Comparison of ENCODE assay signal across 14 cellular contexts in genomic region chr2:28401411-28401810, GRCh38. TPM values are rescaled to one million over a fixed set of nuclear protein-coding genes. Genes with fewer than 3 reads are reported as not detected.
A peak's percentile ranks its signal among the peaks of the same experiment; 100 is the strongest.
DNase-seq lines count a peak whose midpoint lies in the region; ATAC-seq and TF ChIP-seq lines count a peak whose summit lies in the region.
"Had no signal": no experiment of that assay in that cellular context is flagged by ENCODE, and none has a peak within 500 bp of the region (broad histone marks: within the 10 kb centered on the region; RNA-seq: fewer than 3 reads in every experiment).

No MANE protein-coding gene starts in this region.

- H3K36me3 Mint-ChIP-seq in activated T-cell treated with anti-CD3 and anti-CD28 coated beads, Interleukin-2, amount 50 U/mL, for 24 hours (ENCODE audit: low read depth): no peaks in the 10 kb centered on the region
- H3K36me3 Mint-ChIP-seq in activated CD4-positive, alpha-beta memory T cell treated with anti-CD3 and anti-CD28 coated beads, Interleukin-2, amount 10 ng/mL, durations not matched to agents 7 days and 5 days (ENCODE audit: low read depth): peaks cover 60% of the 10 kb centered on the region

- H3K9me3 Mint-ChIP-seq in activated T-cell treated with anti-CD3 and anti-CD28 coated beads, Interleukin-2, amount 50 U/mL, for 24 hours: no peaks in the 10 kb centered on the region
- H3K9me3 Mint-ChIP-seq in activated CD4-positive, alpha-beta memory T cell treated with anti-CD3 and anti-CD28 coated beads, Interleukin-2, amount 10 ng/mL, durations not matched to agents 7 days and 5 days: no peaks in the 10 kb centered on the region
- H3K9me3 Mint-ChIP-seq: activated CD8-positive, alpha-beta T cell treated with anti-CD3 and anti-CD28 coated beads for 36 hours; T-helper 2 cell treated with Interferon-gamma antibody and Interleukin-4, amounts not matched to agents 5 μg/mL and 100 μg/mL, for 36 hours had no signal

- H2AFZ ChIP-seq in hepatocyte: no peak overlapping the region

- peaks cover 98% of the 10 kb centered on the region for H4K20me1 ChIP-seq in hepatocyte (ENCODE audit: insufficient read depth, poor library complexity, severe bottlenecking)

- H3K4me2 ChIP-seq in hepatocyte: peak overlapping the region; percentile 71

- WGBS in hepatocyte (ENCODE audit: low lambda C conversion rate, missing lambda C conversion rate): 68% methylated on average over 4 of the region's 4 CpGs

- intact Hi-C loops in mucosa of descending colon (cut with DNase I, micrococcal nuclease): no loop called here

- peaks cover 98% of the 10 kb centered on the region for H3K79me2 ChIP-seq in hepatocyte

- no peak for ATAC-seq in mucosa of descending colon
- ATAC-seq: activated CD8-positive, alpha-beta T cell treated with anti-CD3 and anti-CD28 coated beads for 36 hours had no signal

- H3K27me3 Mint-ChIP-seq in activated T-cell treated with anti-CD3 and anti-CD28 coated beads, Interleukin-2, amount 50 U/mL, for 24 hours: no peaks in the 10 kb centered on the region
- H3K27me3 Mint-ChIP-seq in activated CD4-positive, alpha-beta memory T cell treated with anti-CD3 and anti-CD28 coated beads, Interleukin-2, amount 10 ng/mL, durations not matched to agents 7 days and 5 days: no peaks in the 10 kb centered on the region
- H3K27me3 Mint-ChIP-seq: activated CD8-positive, alpha-beta T cell treated with anti-CD3 and anti-CD28 coated beads for 36 hours had no signal

- H3K4me3 ChIP-seq in hepatocyte (no peak overlapping the region), mucosa of descending colon (no peak overlapping the region)

- peak overlapping the region; percentile 74 for H3K27ac Mint-ChIP-seq in activated T-cell treated with anti-CD3 and anti-CD28 coated beads, Interleukin-2, amount 50 U/mL, for 24 hours
- peak overlapping the region; percentile 7 for H3K27ac Mint-ChIP-seq in activated CD4-positive, alpha-beta memory T cell treated with anti-CD3 and anti-CD28 coated beads, Interleukin-2, amount 10 ng/mL, durations not matched to agents 7 days and 5 days
- H3K27ac Mint-ChIP-seq: T-helper 2 cell treated with Interferon-gamma antibody and Interleukin-4, amounts not matched to agents 5 μg/mL and 100 μg/mL, for 36 hours had no signal

- H3K4me1 Mint-ChIP-seq in activated T-cell treated with anti-CD3 and anti-CD28 coated beads, Interleukin-2, amount 50 U/mL, for 24 hours (ENCODE audit: low read depth): peaks cover 90% of the 10 kb centered on the region
- H3K4me1 Mint-ChIP-seq in activated CD4-positive, alpha-beta memory T cell treated with anti-CD3 and anti-CD28 coated beads, Interleukin-2, amount 10 ng/mL, durations not matched to agents 7 days and 5 days: peaks cover 87% of the 10 kb centered on the region

- H3K36me3 ChIP-seq in hepatocyte (replicated peaks; ENCODE audit: insufficient read depth, low read depth): no peaks in the 10 kb centered on the region
- H3K36me3 ChIP-seq in mucosa of descending colon (ENCODE audit: low read depth): peaks cover 7% of the 10 kb centered on the region

- CTCF ChIA-PET in activated CD4-positive, alpha-beta memory T cell treated with anti-CD3 and anti-CD28 coated beads, Interleukin-2, amount 10 ng/mL, durations not matched to agents 7 days and 5 days (lab: Charles Lee): interaction anchor here (0.6 to 1.6 kb wide), 5 partner anchors 10 to 678 kb away, joined by 3 to 4 read pairs (median 3); no protein-coding TSS in a partner anchor

- no peak for DNase-seq in activated T-cell treated with anti-CD3 and anti-CD28 coated beads, Interleukin-2, amount 50 U/mL, for 24 hours
- no peak for DNase-seq in activated T-cell treated with anti-CD3 and anti-CD28 coated beads, Interleukin-2, amount 50 U/mL, for 1 hour
- no peak for DNase-seq in activated CD4-positive, alpha-beta memory T cell treated with anti-CD3 and anti-CD28 coated beads, Interleukin-2, amount 10 ng/mL, durations not matched to agents 7 days and 5 days
- DNase-seq in hepatocyte (ENCODE audit: low spot score) (no peak), superior temporal gyrus (ENCODE audit: extremely low spot score) (peak; percentile 30), mucosa of descending colon (no peak), HUDEP-2 (lab: John Stamatoyannopoulos, UW; ENCODE audit: unreplicated experiment in 76 of 76) (no peak), NCI-H2227 treated with DMSO at 0.1 percent for 48 hours (lab: John Stamatoyannopoulos, UW) (no peak)
- DNase-seq: activated CD8-positive, alpha-beta T cell treated with anti-CD3 and anti-CD28 coated beads for 36 hours; activated naive CD4-positive, alpha-beta T cell; caudate nucleus; NCI-H1694 treated with DMSO at 0.1 percent for 48 hours; NCI-H526 treated with DMSO at 0.1 percent for 48 hours had no signal

- H3K27ac ChIP-seq in hepatocyte: no peak overlapping the region

- no peak for TF ChIP-seq CTCF in hepatocyte (IDR thresholded peaks at IDR 0.05; ENCODE audit: poor library complexity)
- no peak for TF ChIP-seq CTCF in mucosa of descending colon (IDR thresholded peaks at IDR 0.05)

- no peak overlapping the region for H3K4me3 Mint-ChIP-seq in activated T-cell treated with anti-CD3 and anti-CD28 coated beads, Interleukin-2, amount 50 U/mL, for 24 hours
- no peak overlapping the region for H3K4me3 Mint-ChIP-seq in activated CD4-positive, alpha-beta memory T cell treated with anti-CD3 and anti-CD28 coated beads, Interleukin-2, amount 10 ng/mL, durations not matched to agents 7 days and 5 days
- H3K4me3 Mint-ChIP-seq: activated CD8-positive, alpha-beta T cell treated with anti-CD3 and anti-CD28 coated beads for 36 hours; T-helper 2 cell treated with Interferon-gamma antibody and Interleukin-4, amounts not matched to agents 5 μg/mL and 100 μg/mL, for 36 hours had no signal

- POLR2A ChIA-PET in activated CD4-positive, alpha-beta memory T cell treated with anti-CD3 and anti-CD28 coated beads, Interleukin-2, amount 10 ng/mL, durations not matched to agents 7 days and 5 days (lab: Charles Lee): interaction anchor here (1.3 to 3.4 kb wide), 3 partner anchors 9 to 11 kb away, joined by 4 to 19 read pairs (median 12); partner anchors contain the start of gene FOSL2

- H3K27me3 ChIP-seq in hepatocyte: no peaks in the 10 kb centered on the region

- H3K9me3 ChIP-seq in hepatocyte (ENCODE audit: low read depth): no peaks in the 10 kb centered on the region
- H3K9me3 ChIP-seq in mucosa of descending colon: no peaks in the 10 kb centered on the region

- peaks cover 48% of the 10 kb centered on the region for H3K4me1 ChIP-seq in hepatocyte (ENCODE audit: insufficient read depth)
- peaks cover 64% of the 10 kb centered on the region for H3K4me1 ChIP-seq in mucosa of descending colon (ENCODE audit: low read depth)

- no peaks in the 10 kb centered on the region for H3K9me2 ChIP-seq in hepatocyte (replicated peaks; ENCODE audit: insufficient read depth)

RNA-seq across cellular contexts. Expression of gene FOSL2, which starts 8.8 kb away (rescaled TPM):
- total RNA-seq in activated CD4-positive, alpha-beta memory T cell treated with anti-CD3 and anti-CD28 coated beads, Interleukin-2, amount 10 ng/mL, durations not matched to agents 7 days and 5 days: 100 to 1,000 TPM in 1 of 2 experiments, 10 to 100 TPM in 1; 96.4 to 100 TPM
- total RNA-seq in hepatocyte: 148 and 164 TPM in 2 replicates
- 84.0 and 91.1 TPM in 2 replicates for polyA plus RNA-seq in hepatocyte
- 100 to 1,000 TPM; 160 to 166 (median 162) TPM for total RNA-seq in mucosa of descending colon
